12 cellular contexts compared by ENCODE assay signal in genomic region chr3:44974406-44974805, GRCh38. TPM values are rescaled to one million over a fixed set of nuclear protein-coding genes. Genes with fewer than 3 reads are reported as not detected.
DNase-seq lines count a peak whose midpoint lies in the region; ATAC-seq, FAIRE-seq and TF ChIP-seq lines count a peak whose summit lies in the region.
"Had no signal": no experiment of that assay in that cellular context is flagged by ENCODE, and none has a peak within 500 bp of the region (broad histone marks: within the 10 kb centered on the region; RNA-seq: fewer than 3 reads in every experiment).

No MANE protein-coding gene starts in this region.

- no TSS peak for BruUV-seq in HepG2 (replicated peaks; lab: Mats Ljungman, UMichigan)

- TF ChIP-seq POLR2A in HepG2 (IDR thresholded peaks at IDR 0.05; ENCODE audit: insufficient read depth in 1 of 2, low read depth in 2 of 2, low read length in 2 of 2), result no peak
- TF ChIP-seq POLR2A in right lobe of liver (IDR thresholded peaks at IDR 0.05), result no peak
- no peak for TF ChIP-seq POLR2A in GM12892 (IDR thresholded peaks at IDR 0.05; ENCODE audit: low read depth, low read length)

- DNase-seq in HepG2 (ENCODE audit: low spot score) (no peak), right lobe of liver (no peak), astrocyte of the cerebellum (ENCODE audit: low read depth) (no peak), lower lobe of right lung (no peak), upper lobe of right lung (no peak), dermis blood vessel endothelial cell (no peak), GM12892 (ENCODE audit: insufficient read length) (no peak), NCI-H1436 (lab: John Stamatoyannopoulos, UW) (no peak)
- DNase-seq: activated CD4-positive, alpha-beta T cell treated with anti-CD3 and anti-CD28 coated beads, Interleukin-2, amount 50 U/mL, for 1 hour; DMS79; hypothalamus; NCI-H1694 treated with DMSO at 0.1 percent for 48 hours had no signal

- H3K27me3 ChIP-seq in HepG2 (ENCODE audit: control insufficient read depth in 1 of 2, insufficient read depth in 2 of 2, low read length in 2 of 2), result no peaks in the 10 kb centered on the region; a peak in 1 of 5 replicates
- no peaks in the 10 kb centered on the region for H3K27me3 ChIP-seq in right lobe of liver
- H3K27me3 ChIP-seq in lower lobe of right lung (ENCODE audit: low read depth), result no peaks in the 10 kb centered on the region
- H3K27me3 ChIP-seq in upper lobe of right lung, result no peaks in the 10 kb centered on the region

- H3K36me3 ChIP-seq in HepG2 (replicated peaks in 1 of 2; ENCODE audit: control insufficient read depth in 1 of 2, insufficient read depth in 2 of 2, low read length in 2 of 2) (no peaks in the 10 kb centered on the region; a peak in 1 of 5 replicates), right lobe of liver (no peaks in the 10 kb centered on the region), lower lobe of right lung (no peaks in the 10 kb centered on the region), upper lobe of right lung (no peaks in the 10 kb centered on the region)

- no peaks in the 10 kb centered on the region for H4K20me1 ChIP-seq in HepG2 (ENCODE audit: insufficient read depth, low read length)

- peak overlapping the region; percentile 96; the same call in 1 of the 2 replicates for H3K9ac ChIP-seq in HepG2 (ENCODE audit: insufficient read depth, low read depth, low read length)

- intact Hi-C loops in HepG2 (cut with micrococcal nuclease; ENCODE audit: unreplicated experiment) (no loop called here), right lobe of liver (cut with DNase I) (no loop called here), lower lobe of right lung (cut with DNase I) (no loop called here), upper lobe of right lung (cut with DNase I) (no loop called here)

- H3K4me3 ChIP-seq in HepG2 (replicated peaks in 1 of 3; ENCODE audit: insufficient read depth in 1 of 3, low read depth in 2 of 3, low read length in 3 of 3) (peak overlapping the region; percentile 100), right lobe of liver (peak overlapping the region in 1 of 3 donors; percentile 93), astrocyte of the cerebellum (ENCODE audit: low read depth, low read length) (peak overlapping the region; percentile 98), lower lobe of right lung (peak overlapping the region; percentile 95), upper lobe of right lung (peak overlapping the region; percentile 94)

- no peak for TF ChIP-seq RAD21 in HepG2 (CRISPR knock-in tag; IDR thresholded peaks at IDR 0.05)

- H3K4me1 ChIP-seq in HepG2 (ENCODE audit: insufficient read depth, low read length), result peaks cover 38% of the 10 kb centered on the region
- H3K4me1 ChIP-seq in right lobe of liver, result peaks cover 0 to 20% (median 0%) of the 10 kb centered on the region in 4 donors
- peaks cover 47% of the 10 kb centered on the region for H3K4me1 ChIP-seq in lower lobe of right lung
- peaks cover 52% of the 10 kb centered on the region for H3K4me1 ChIP-seq in upper lobe of right lung

- TF ChIP-seq EP300 in HepG2 (IDR thresholded peaks at IDR 0.05; ENCODE audit: low read depth in 2 of 2, low read length in 2 of 2) (no peak), HepG2 (CRISPR knock-in tag; IDR thresholded peaks at IDR 0.05; ENCODE audit: borderline replicate concordance) (no peak)

- POLR2A ChIA-PET in HepG2 (lab: Yijun Ruan, JAX), result no interaction called here

- ATAC-seq in HepG2, result no peak
- no peak for ATAC-seq in right lobe of liver
- no peak for ATAC-seq in lower lobe of right lung
- no peak for ATAC-seq in upper lobe of right lung

- CTCF ChIA-PET in HepG2 (lab: Yijun Ruan, JAX; ENCODE audit: low intra/inter-chr PET ratio, low total read pairs), result no interaction called here

- FAIRE-seq in HepG2 (lab: Jason Lieb, UNC) (no peak), GM12892 (lab: Jason Lieb, UNC) (no peak)

- peaks cover 77% of the 10 kb centered on the region for H3K79me2 ChIP-seq in HepG2 (ENCODE audit: insufficient read depth, low read length)

- peak overlapping the region; percentile 88 for H3K4me2 ChIP-seq in HepG2 (ENCODE audit: low read depth, low read length)

- H3K27ac ChIP-seq in HepG2 (ENCODE audit: extremely low read length, insufficient read depth, low read length) (no peak overlapping the region), right lobe of liver (no peak overlapping the region), lower lobe of right lung (no peak overlapping the region), upper lobe of right lung (no peak overlapping the region)

- WGBS in HepG2 (ENCODE audit: low lambda C conversion rate), result 65% methylated on average over 4 of the region's 4 CpGs
- WGBS in right lobe of liver (ENCODE audit: insufficient coverage, low coverage, low lambda C conversion rate, missing lambda C conversion rate), result 84% methylated on average over 4 of the region's 4 CpGs

- TF ChIP-seq CTCF in HepG2 (CRISPR knock-in tag; IDR thresholded peaks at IDR 0.05) (no peak), right lobe of liver (IDR thresholded peaks at IDR 0.05) (no peak), astrocyte of the cerebellum (IDR thresholded peaks at IDR 0.05; ENCODE audit: low read depth, low read length, missing control alignments) (no peak), lower lobe of right lung (IDR thresholded peaks at IDR 0.05) (no peak), upper lobe of right lung (IDR thresholded peaks at IDR 0.05) (no peak)

- H2AFZ ChIP-seq in HepG2 (ENCODE audit: low read length), result no peak overlapping the region

- in situ Hi-C loops in HepG2 (cut with HindIII; ENCODE audit: extremely low pct_ligation_motif_present, low pct_unique_long_range_greater_than_20kb), result no loop called here
- in situ Hi-C loops in astrocyte of the cerebellum (cut with HindIII; ENCODE audit: low sequenced_read_pairs), result no loop called here

- H3K9me3 ChIP-seq in HepG2 (ENCODE audit: low read length), result no peaks in the 10 kb centered on the region
- H3K9me3 ChIP-seq in right lobe of liver, result no peaks in the 10 kb centered on the region
- H3K9me3 ChIP-seq in lower lobe of right lung, result no peaks in the 10 kb centered on the region
- H3K9me3 ChIP-seq in upper lobe of right lung, result no peaks in the 10 kb centered on the region

RNA-seq across cellular contexts. Expression of gene ZDHHC3, which starts 1.6 kb away (rescaled TPM):
- total RNA-seq in HepG2 (2016; rRNA removed; fragmentation: Illumina TruSeq; extraction: Trizol) (40.8 and 44.1 TPM in 2 replicates), right lobe of liver (10 to 100 TPM; 27.5 to 36.7 (median 32.0) TPM), lower lobe of right lung (110 TPM), upper lobe of right lung (125 TPM), dermis blood vessel endothelial cell (69.4 and 98.2 TPM in 2 replicates)
- 44.6 and 63.4 TPM in 2 replicates for total RNA-seq in HepG2 (2016; cell fraction: cytosol; rRNA removed; fragmentation: Illumina TruSeq; extraction: Trizol; ENCODE audit: low read depth)
- 38.9 TPM in 2 replicates for total RNA-seq in HepG2 (2016; cell fraction: insoluble cytoplasmic fraction; rRNA removed; fragmentation: Illumina TruSeq; extraction: Trizol)
- total RNA-seq in HepG2 (2016; cell fraction: membrane; rRNA removed; fragmentation: Illumina TruSeq; extraction: Trizol), result 88.8 and 95.5 TPM in 2 replicates
- 32.2 and 35.0 TPM in 2 replicates for total RNA-seq in HepG2 (2016; cell fraction: nucleus; rRNA removed; fragmentation: Illumina TruSeq; extraction: Trizol)
- 63.2 and 65.7 TPM in 2 replicates for polyA plus RNA-seq in HepG2 (2011; rRNA removed)
- 63.4 and 70.0 TPM in 2 replicates for polyA plus RNA-seq in HepG2 (2011; cell fraction: cytosol; rRNA removed)
- polyA plus RNA-seq in HepG2 (2011; cell fraction: nucleus; rRNA removed), result 49.3 and 50.0 TPM in 2 replicates
- 27.7 and 34.2 TPM in 2 replicates for polyA plus RNA-seq in HepG2 (2012)
- 66.7 and 83.5 TPM in 2 replicates for polyA plus RNA-seq in HepG2 (2016; cell fraction: cytosol; fragmentation: Illumina TruSeq; extraction: Trizol; ENCODE audit: low read depth)
- 39.8 and 49.2 TPM in 2 replicates for polyA plus RNA-seq in HepG2 (2016; cell fraction: insoluble cytoplasmic fraction; fragmentation: Illumina TruSeq; extraction: Trizol; ENCODE audit: low read depth)
- 86.9 and 101 TPM in 2 replicates for polyA plus RNA-seq in HepG2 (2016; cell fraction: membrane; fragmentation: Illumina TruSeq; extraction: Trizol; ENCODE audit: low read depth)
- polyA plus RNA-seq in HepG2 (2016; cell fraction: nucleus; fragmentation: Illumina TruSeq; extraction: Trizol; ENCODE audit: insufficient read depth, low read depth), result 44.4 and 49.2 TPM in 2 replicates
- 311 and 530 TPM in 2 replicates for polyA minus RNA-seq in HepG2 (2011; rRNA and poly(A)+ RNA removed; ENCODE audit: low replicate concordance)
- 26.9 and 42.4 TPM in 2 replicates for polyA minus RNA-seq in HepG2 (2011; cell fraction: cytosol; rRNA and poly(A)+ RNA removed)
- 59.6 and 61.3 TPM in 2 replicates for polyA minus RNA-seq in HepG2 (2011; cell fraction: nucleus; rRNA and poly(A)+ RNA removed)
- 18.0 TPM for polyA plus RNA-seq in GM12892 (2012; ENCODE audit: missing spikeins)

RNA-seq across cellular contexts. Expression of gene EXOSC7, which starts 1.6 kb away (rescaled TPM):
- 74.7 and 81.9 TPM in 2 replicates for total RNA-seq in HepG2 (2016; rRNA removed; fragmentation: Illumina TruSeq; extraction: Trizol)
- 14.7 and 18.3 TPM in 2 replicates for total RNA-seq in HepG2 (2016; cell fraction: cytosol; rRNA removed; fragmentation: Illumina TruSeq; extraction: Trizol; ENCODE audit: low read depth)
- total RNA-seq in HepG2 (2016; cell fraction: insoluble cytoplasmic fraction; rRNA removed; fragmentation: Illumina TruSeq; extraction: Trizol), result 74.4 and 92.0 TPM in 2 replicates
- 20.2 and 24.8 TPM in 2 replicates for total RNA-seq in HepG2 (2016; cell fraction: membrane; rRNA removed; fragmentation: Illumina TruSeq; extraction: Trizol)
- total RNA-seq in HepG2 (2016; cell fraction: nucleus; rRNA removed; fragmentation: Illumina TruSeq; extraction: Trizol), result 45.8 and 52.9 TPM in 2 replicates
- polyA plus RNA-seq in HepG2 (2011; rRNA removed), result 56.8 and 68.3 TPM in 2 replicates
- 69.7 and 74.0 TPM in 2 replicates for polyA plus RNA-seq in HepG2 (2011; cell fraction: cytosol; rRNA removed)
- polyA plus RNA-seq in HepG2 (2011; cell fraction: nucleus; rRNA removed), result 30.3 and 40.7 TPM in 2 replicates
- 56.8 and 61.8 TPM in 2 replicates for polyA plus RNA-seq in HepG2 (2012)
- 12.5 and 13.4 TPM in 2 replicates for polyA plus RNA-seq in HepG2 (2016; cell fraction: cytosol; fragmentation: Illumina TruSeq; extraction: Trizol; ENCODE audit: low read depth)
- polyA plus RNA-seq in HepG2 (2016; cell fraction: insoluble cytoplasmic fraction; fragmentation: Illumina TruSeq; extraction: Trizol; ENCODE audit: low read depth), result 79.1 and 90.4 TPM in 2 replicates
- 14.3 and 15.5 TPM in 2 replicates for polyA plus RNA-seq in HepG2 (2016; cell fraction: membrane; fragmentation: Illumina TruSeq; extraction: Trizol; ENCODE audit: low read depth)
- polyA plus RNA-seq in HepG2 (2016; cell fraction: nucleus; fragmentation: Illumina TruSeq; extraction: Trizol; ENCODE audit: insufficient read depth, low read depth), result 55.0 and 61.2 TPM in 2 replicates
- 54.6 and 79.4 TPM in 2 replicates for polyA minus RNA-seq in HepG2 (2011; rRNA and poly(A)+ RNA removed; ENCODE audit: low replicate concordance)
- 14.5 and 18.1 TPM in 2 replicates for polyA minus RNA-seq in HepG2 (2011; cell fraction: cytosol; rRNA and poly(A)+ RNA removed)
- 56.4 and 58.9 TPM in 2 replicates for polyA minus RNA-seq in HepG2 (2011; cell fraction: nucleus; rRNA and poly(A)+ RNA removed)
- 10 to 100 TPM; 15.1 to 25.7 (median 15.9) TPM for total RNA-seq in right lobe of liver
- 32.9 TPM for total RNA-seq in lower lobe of right lung
- total RNA-seq in upper lobe of right lung, result 36.2 TPM
- total RNA-seq in dermis blood vessel endothelial cell, result 39.1 and 50.4 TPM in 2 replicates
- 72.4 TPM for polyA plus RNA-seq in GM12892 (2012; ENCODE audit: missing spikeins)

RNA-seq across cellular contexts. Expression of gene CLEC3B, which starts 51.7 kb away (rescaled TPM):
- not detected in 2 replicates for total RNA-seq in HepG2 (2016; rRNA removed; fragmentation: Illumina TruSeq; extraction: Trizol)
- total RNA-seq in HepG2 (2016; cell fraction: cytosol; rRNA removed; fragmentation: Illumina TruSeq; extraction: Trizol; ENCODE audit: low read depth), result not detected in 2 replicates
- total RNA-seq in HepG2 (2016; cell fraction: insoluble cytoplasmic fraction; rRNA removed; fragmentation: Illumina TruSeq; extraction: Trizol), result not detected in 2 replicates
- not detected in 2 replicates for total RNA-seq in HepG2 (2016; cell fraction: membrane; rRNA removed; fragmentation: Illumina TruSeq; extraction: Trizol)
- not detected in 2 replicates for total RNA-seq in HepG2 (2016; cell fraction: nucleus; rRNA removed; fragmentation: Illumina TruSeq; extraction: Trizol)
- 0.07 and 0.10 TPM in 2 replicates for polyA plus RNA-seq in HepG2 (2011; rRNA removed)
- not detected in 2 replicates for polyA plus RNA-seq in HepG2 (2011; cell fraction: cytosol; rRNA removed)
- polyA plus RNA-seq in HepG2 (2011; cell fraction: nucleus; rRNA removed), result 0.39 and 0.47 TPM in 2 replicates
- polyA plus RNA-seq in HepG2 (2012), result 0.24 TPM in 1 of 2 replicates, not detected in the other
- polyA plus RNA-seq in HepG2 (2016; cell fraction: cytosol; fragmentation: Illumina TruSeq; extraction: Trizol; ENCODE audit: low read depth), result not detected in 2 replicates
- polyA plus RNA-seq in HepG2 (2016; cell fraction: insoluble cytoplasmic fraction; fragmentation: Illumina TruSeq; extraction: Trizol; ENCODE audit: low read depth), result not detected in 2 replicates
- not detected in 2 replicates for polyA plus RNA-seq in HepG2 (2016; cell fraction: membrane; fragmentation: Illumina TruSeq; extraction: Trizol; ENCODE audit: low read depth)
- 0.77 TPM in 1 of 2 replicates, not detected in the other for polyA plus RNA-seq in HepG2 (2016; cell fraction: nucleus; fragmentation: Illumina TruSeq; extraction: Trizol; ENCODE audit: insufficient read depth, low read depth)
- 0.37 TPM in 1 of 2 replicates, not detected in the other for polyA minus RNA-seq in HepG2 (2011; rRNA and poly(A)+ RNA removed; ENCODE audit: low replicate concordance)
- not detected in 2 replicates for polyA minus RNA-seq in HepG2 (2011; cell fraction: cytosol; rRNA and poly(A)+ RNA removed)
- 0.77 TPM in 1 of 2 replicates, not detected in the other for polyA minus RNA-seq in HepG2 (2011; cell fraction: nucleus; rRNA and poly(A)+ RNA removed)
- 10 to 100 TPM; 14.4 to 22.1 (median 19.6) TPM for total RNA-seq in right lobe of liver
- total RNA-seq in lower lobe of right lung, result 217 TPM
- total RNA-seq in upper lobe of right lung, result 265 TPM
- 0.88 and 6.3 TPM in 2 replicates for total RNA-seq in dermis blood vessel endothelial cell
- not detected for polyA plus RNA-seq in GM12892 (2012; ENCODE audit: missing spikeins)
